12 cellular contexts compared by ENCODE assay signal in the genomic region with DNA sequence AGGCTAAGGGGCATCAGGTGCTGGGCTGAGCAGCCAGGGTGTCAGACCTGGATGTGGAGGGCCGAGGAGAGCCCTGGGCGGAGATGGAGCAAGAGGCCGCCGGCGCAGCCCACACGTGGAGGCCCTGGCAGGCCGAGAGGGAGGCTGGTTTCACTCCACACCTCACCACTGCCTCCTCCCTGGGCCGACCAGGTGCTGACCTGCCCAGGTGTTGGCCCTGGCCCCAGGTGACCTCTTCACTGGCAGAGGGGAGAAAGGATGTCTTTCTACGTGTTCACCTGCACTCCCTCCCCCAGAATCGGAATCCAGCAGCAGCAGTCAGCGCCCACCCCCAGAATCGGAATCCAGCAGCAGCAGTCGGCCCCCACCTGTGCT. TPM values are rescaled to one million over a fixed set of nuclear protein-coding genes. Genes with fewer than 3 reads are reported as not detected.
DNase-seq lines count a peak whose midpoint lies in the region; TF ChIP-seq lines count a peak whose summit lies in the region.
"Had no signal": no experiment of that assay in that cellular context is flagged by ENCODE, and none has a peak within 500 bp of the region (broad histone marks: within the 10 kb centered on the region; RNA-seq: fewer than 3 reads in every experiment).

No MANE protein-coding gene starts in this region.

- no peak for TF ChIP-seq POLR2A in vagina (IDR thresholded peaks at IDR 0.05)

- H3K27ac ChIP-seq in vagina = no peak overlapping the region
- H3K27ac ChIP-seq: SJSA1 had no signal

- intact Hi-C loops in activated CD4-positive, alpha-beta memory T cell treated with anti-CD3 and anti-CD28 coated beads for 36 hours (cut with micrococcal nuclease) = no loop called here
- intact Hi-C loops in vagina (cut with DNase I) = loop anchor here (10.0 kb wide), 1 partner anchor 186 kb away; no protein-coding TSS in a partner anchor

- H3K9me3 ChIP-seq in vagina = no peaks in the 10 kb centered on the region
- H3K9me3 ChIP-seq: SJSA1 had no signal

- no peak overlapping the region for H3K27ac Mint-ChIP-seq in activated naive CD4-positive, alpha-beta T cell treated with anti-CD3 and anti-CD28 coated beads, Interleukin-2, amount 10 ng/mL, durations not matched to agents 7 days and 5 days
- no peak overlapping the region for H3K27ac Mint-ChIP-seq in activated CD4-positive, alpha-beta memory T cell treated with anti-CD3 and anti-CD28 coated beads for 36 hours
- H3K27ac Mint-ChIP-seq in type B pancreatic cell = no peak overlapping the region

- H3K4me1 Mint-ChIP-seq in activated naive CD4-positive, alpha-beta T cell treated with anti-CD3 and anti-CD28 coated beads, Interleukin-2, amount 10 ng/mL, durations not matched to agents 7 days and 5 days = peaks cover 45% of the 10 kb centered on the region
- peaks cover 31% of the 10 kb centered on the region for H3K4me1 Mint-ChIP-seq in activated CD4-positive, alpha-beta memory T cell treated with anti-CD3 and anti-CD28 coated beads for 36 hours (ENCODE audit: low read depth)
- H3K4me1 Mint-ChIP-seq in type B pancreatic cell (ENCODE audit: unreplicated experiment) = peaks cover 10% of the 10 kb centered on the region

- POLR2A ChIA-PET in activated CD4-positive, alpha-beta memory T cell treated with anti-CD3 and anti-CD28 coated beads for 36 hours (lab: Charles Lee) = interaction anchor here (1.0 to 1.1 kb wide), 2 partner anchors 13 to 125 kb away, joined by 3 read pairs; no protein-coding TSS in a partner anchor

- H3K36me3 Mint-ChIP-seq in activated naive CD4-positive, alpha-beta T cell treated with anti-CD3 and anti-CD28 coated beads, Interleukin-2, amount 10 ng/mL, durations not matched to agents 7 days and 5 days = peaks cover 5% of the 10 kb centered on the region
- H3K36me3 Mint-ChIP-seq in activated CD4-positive, alpha-beta memory T cell treated with anti-CD3 and anti-CD28 coated beads for 36 hours = no peaks in the 10 kb centered on the region
- no peaks in the 10 kb centered on the region for H3K36me3 Mint-ChIP-seq in type B pancreatic cell

- peaks cover 30% of the 10 kb centered on the region for H3K27me3 Mint-ChIP-seq in activated naive CD4-positive, alpha-beta T cell treated with anti-CD3 and anti-CD28 coated beads, Interleukin-2, amount 10 ng/mL, durations not matched to agents 7 days and 5 days
- H3K27me3 Mint-ChIP-seq in activated CD4-positive, alpha-beta memory T cell treated with anti-CD3 and anti-CD28 coated beads for 36 hours = peaks cover 2% of the 10 kb centered on the region
- H3K27me3 Mint-ChIP-seq in type B pancreatic cell = no peaks in the 10 kb centered on the region

- peaks cover 13% of the 10 kb centered on the region for H3K4me1 ChIP-seq in vagina
- H3K4me1 ChIP-seq: SJSA1 had no signal

- H3K36me3 ChIP-seq in vagina = no peaks in the 10 kb centered on the region
- H3K36me3 ChIP-seq: SJSA1 had no signal

- peak overlapping the region in 1 of 2 donors; percentile 37 for H3K4me3 ChIP-seq in vagina
- H3K4me3 ChIP-seq: SJSA1 had no signal

- CTCF ChIA-PET in activated naive CD4-positive, alpha-beta T cell treated with anti-CD3 and anti-CD28 coated beads, Interleukin-2, amount 10 ng/mL, durations not matched to agents 7 days and 5 days (lab: Charles Lee) = interaction anchor here (1.1 to 1.6 kb wide), 2 partner anchors 9 to 77 kb away, joined by 6 to 7 read pairs; partner anchors contain the start of gene PTDSS2
- CTCF ChIA-PET in activated CD4-positive, alpha-beta memory T cell treated with anti-CD3 and anti-CD28 coated beads for 36 hours (lab: Charles Lee) = interaction anchor here (0.8 to 1.5 kb wide), 2 partner anchors 34 to 78 kb away, joined by 3 to 5 read pairs; no protein-coding TSS in a partner anchor

- H3K27me3 ChIP-seq in vagina = peaks cover 5% of the 10 kb centered on the region
- H3K27me3 ChIP-seq: SJSA1 had no signal

- peak overlapping the region; percentile 74 for H3K4me3 Mint-ChIP-seq in activated naive CD4-positive, alpha-beta T cell treated with anti-CD3 and anti-CD28 coated beads, Interleukin-2, amount 10 ng/mL, durations not matched to agents 7 days and 5 days
- H3K4me3 Mint-ChIP-seq in activated CD4-positive, alpha-beta memory T cell treated with anti-CD3 and anti-CD28 coated beads for 36 hours = peak overlapping the region; percentile 73
- peak overlapping the region; percentile 77 for H3K4me3 Mint-ChIP-seq in type B pancreatic cell

- H3K9me3 Mint-ChIP-seq in activated naive CD4-positive, alpha-beta T cell treated with anti-CD3 and anti-CD28 coated beads, Interleukin-2, amount 10 ng/mL, durations not matched to agents 7 days and 5 days = no peaks in the 10 kb centered on the region
- H3K9me3 Mint-ChIP-seq in activated CD4-positive, alpha-beta memory T cell treated with anti-CD3 and anti-CD28 coated beads for 36 hours = no peaks in the 10 kb centered on the region
- no peaks in the 10 kb centered on the region for H3K9me3 Mint-ChIP-seq in type B pancreatic cell

- TF ChIP-seq CTCF in type B pancreatic cell (conservative IDR thresholded peaks at IDR 0.05) (no peak), vagina (IDR thresholded peaks at IDR 0.05) (no peak)

- no peak for DNase-seq in activated naive CD4-positive, alpha-beta T cell treated with anti-CD3 and anti-CD28 coated beads, Interleukin-2, amount 10 ng/mL, durations not matched to agents 7 days and 5 days
- no peak for DNase-seq in activated naive CD4-positive, alpha-beta T cell treated with Interleukin-2 at 50 U/mL for 16 hours
- DNase-seq in activated CD4-positive, alpha-beta memory T cell treated with anti-CD3 and anti-CD28 coated beads for 36 hours = no peak
- DNase-seq in iPS-NIHi11 (ENCODE audit: low spot score) = peak; percentile 25
- no peak for DNase-seq in type B pancreatic cell (ENCODE audit: extremely low spot score, unreplicated experiment)
- DNase-seq in vagina (ENCODE audit: extremely low spot score in 2 of 2) = no peak
- DNase-seq in stimulated activated naive CD4-positive, alpha-beta T cell (lab: John Stamatoyannopoulos, UW) = no peak
- no peak for DNase-seq in 8988T
- DNase-seq: activated CD8-positive, alpha-beta memory T cell treated with anti-CD3 and anti-CD28 coated beads, Interleukin-2, amount 50 U/mL, for 4 hours; AML-193; cortex of kidney had no signal

RNA-seq across cellular contexts. Expression of gene ANO9, which starts 0.8 kb away (rescaled TPM):
- 10 to 100 TPM; 41.7 to 45.6 TPM for total RNA-seq in activated CD4-positive, alpha-beta memory T cell treated with anti-CD3 and anti-CD28 coated beads for 36 hours
- total RNA-seq in type B pancreatic cell (ENCODE audit: low replicate concordance) (25.3 and 66.6 TPM in 2 replicates), vagina (12.0 TPM)
- total RNA-seq: SJSA1 had no signal

RNA-seq across cellular contexts. Expression of gene PTDSS2, which starts 9.0 kb away (rescaled TPM):
- total RNA-seq in activated CD4-positive, alpha-beta memory T cell treated with anti-CD3 and anti-CD28 coated beads for 36 hours = 10 to 100 TPM; 15.0 to 16.7 TPM
- 33.6 and 46.9 TPM in 2 replicates for total RNA-seq in type B pancreatic cell (ENCODE audit: low replicate concordance)
- total RNA-seq in vagina = 36.1 TPM

RNA-seq across cellular contexts. Expression of gene SIGIRR, which starts 26.2 kb away (rescaled TPM):
- 10 to 100 TPM; 55.0 to 57.2 TPM for total RNA-seq in activated CD4-positive, alpha-beta memory T cell treated with anti-CD3 and anti-CD28 coated beads for 36 hours
- 36.2 and 44.0 TPM in 2 replicates for total RNA-seq in type B pancreatic cell (ENCODE audit: low replicate concordance)
- 48.1 TPM for total RNA-seq in vagina

RNA-seq across cellular contexts. Expression of gene PKP3, which starts 47.0 kb away (rescaled TPM):
- under 1 TPM in 1 of 2 experiments, not detected in 1; 0.40 TPM for total RNA-seq in activated CD4-positive, alpha-beta memory T cell treated with anti-CD3 and anti-CD28 coated beads for 36 hours
- 51.6 and 156 TPM in 2 replicates for total RNA-seq in type B pancreatic cell (ENCODE audit: low replicate concordance)
- 117 TPM for total RNA-seq in vagina
